In the genomic region with DNA sequence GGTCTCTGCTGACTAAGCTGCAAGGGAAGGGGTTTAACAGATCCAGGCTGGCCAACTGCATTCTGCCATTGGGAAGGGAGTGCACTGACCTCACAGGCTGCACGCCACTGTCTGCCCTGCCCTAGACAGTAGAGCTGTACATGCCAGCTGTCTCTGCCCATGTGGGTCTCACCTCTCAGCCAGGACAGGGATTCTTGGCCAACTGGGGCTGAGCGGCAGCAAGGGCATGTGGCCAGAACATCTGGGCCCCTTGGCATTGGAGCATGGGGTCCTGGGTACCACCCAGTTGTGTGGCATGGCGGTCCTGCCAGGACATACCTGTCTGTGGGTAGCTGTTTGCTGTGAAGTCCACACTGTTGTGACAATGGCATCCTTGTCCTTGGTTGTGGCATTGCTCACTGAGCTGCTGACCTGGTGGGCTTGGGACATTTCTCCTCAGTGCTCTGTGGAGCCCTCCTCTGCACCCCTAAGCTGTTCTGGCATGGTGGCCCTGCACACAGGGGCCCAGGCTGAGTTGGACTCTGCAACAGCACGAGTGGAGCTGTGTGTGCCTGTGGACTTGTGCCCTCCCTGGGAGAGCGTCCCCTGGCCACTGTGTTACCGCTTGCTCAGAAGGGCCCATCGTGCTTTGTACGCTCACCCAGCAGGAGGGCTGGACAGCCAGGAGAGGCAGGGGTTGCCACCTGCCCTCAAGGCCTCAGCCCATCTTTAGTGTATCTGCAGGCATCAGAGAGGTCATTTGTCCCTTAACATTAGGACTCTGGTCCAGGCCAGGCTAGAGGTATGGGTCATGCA, we compare ENCODE assay signal across 10 cellular contexts. TPM values are rescaled to one million over a fixed set of nuclear protein-coding genes. Genes with fewer than 3 reads are reported as not detected.
DNase-seq lines count a peak whose midpoint lies in the region; ATAC-seq, FAIRE-seq and TF ChIP-seq lines count a peak whose summit lies in the region.
"Had no signal": no experiment of that assay in that cellular context is flagged by ENCODE, and none has a peak within 500 bp of the region (broad histone marks: within the 10 kb centered on the region; RNA-seq: fewer than 3 reads in every experiment).

No MANE protein-coding gene starts in this region.

- H3K36me3 Mint-ChIP-seq in central memory CD8-positive, alpha-beta T cell (ENCODE audit: insufficient read depth), result peaks cover 51% of the 10 kb centered on the region
- peaks cover 16 to 63% (median 42%) of the 10 kb centered on the region in 5 donors for H3K36me3 Mint-ChIP-seq in naive thymus-derived CD4-positive, alpha-beta T cell

- no TSS peak for BruUV-seq in A673 (replicated peaks; lab: Mats Ljungman, UMichigan)

- no peaks in the 10 kb centered on the region for H3K27me3 Mint-ChIP-seq in central memory CD8-positive, alpha-beta T cell
- no peaks in the 10 kb centered on the region for H3K27me3 Mint-ChIP-seq in naive thymus-derived CD4-positive, alpha-beta T cell

- DNase-seq in heart left ventricle, result peak in 1 of 5 donors; percentile 33
- DNase-seq in left cardiac atrium, result no peak
- DNase-seq in central memory CD8-positive, alpha-beta T cell (ENCODE audit: low spot score in 2 of 2), result no peak
- no peak for DNase-seq in naive thymus-derived CD4-positive, alpha-beta T cell
- no peak for DNase-seq in urothelium cell line (ENCODE audit: low spot score)
- DNase-seq in A673 (ENCODE audit: low spot score), result no peak
- DNase-seq in DMS79 (lab: John Stamatoyannopoulos, UW), result no peak
- DNase-seq: activated CD4-positive, alpha-beta T cell treated with anti-CD3 and anti-CD28 coated beads for 48 hours; mammary epithelial cell had no signal

- H3K4me3 ChIP-seq in heart left ventricle, result no peak overlapping the region
- no peak overlapping the region for H3K4me3 ChIP-seq in naive thymus-derived CD4-positive, alpha-beta T cell (ENCODE audit: low read length)
- H3K4me3 ChIP-seq in A673 (ENCODE audit: low read depth, low read length, poor library complexity, severe bottlenecking), result no peak overlapping the region

- peak; percentile 77 for FAIRE-seq in urothelium cell line (lab: Jason Lieb, UNC)

- H3K27ac Mint-ChIP-seq in central memory CD8-positive, alpha-beta T cell (ENCODE audit: low read depth), result no peak overlapping the region
- peak overlapping the region; percentile 28 to 99 (median 66) for H3K27ac Mint-ChIP-seq in naive thymus-derived CD4-positive, alpha-beta T cell

- POLR2A ChIA-PET in naive thymus-derived CD4-positive, alpha-beta T cell (lab: Charles Lee), result interaction anchor here (0.6 to 26.4 kb wide), 9 partner anchors 5 to 283 kb away, joined by 3 to 738 read pairs (median 9); a partner anchor contains a TSS
- POLR2A ChIA-PET in A673 (lab: Charles Lee; ENCODE audit: low non-redundant PET), result no interaction called here

- peaks cover 72% of the 10 kb centered on the region for H3K4me1 Mint-ChIP-seq in central memory CD8-positive, alpha-beta T cell
- H3K4me1 Mint-ChIP-seq in naive thymus-derived CD4-positive, alpha-beta T cell, result peaks cover 62 to 99% (median 94%) of the 10 kb centered on the region in 7 donors

- H3K27ac ChIP-seq in heart left ventricle, result peak overlapping the region; percentile 3 to 95 (median 87)
- H3K27ac ChIP-seq in naive thymus-derived CD4-positive, alpha-beta T cell (ENCODE audit: low read depth, low read length), result no peak overlapping the region
- H3K27ac ChIP-seq in A673 (ENCODE audit: low read depth, low read length, poor library complexity, severe bottlenecking), result no peak overlapping the region

- H3K4me3 Mint-ChIP-seq in central memory CD8-positive, alpha-beta T cell, result peak overlapping the region; percentile 66
- peak overlapping the region in 7 of 10 donors; percentile 6 to 87 (median 31) for H3K4me3 Mint-ChIP-seq in naive thymus-derived CD4-positive, alpha-beta T cell

- no peak for TF ChIP-seq CTCF in heart left ventricle (IDR thresholded peaks at IDR 0.05)
- TF ChIP-seq CTCF in A673 (conservative IDR thresholded peaks at IDR 0.05; ENCODE audit: low read depth, low read length), result no peak

- H3K27me3 ChIP-seq in heart left ventricle (no peaks in the 10 kb centered on the region), A673 (replicated peaks; ENCODE audit: insufficient read depth, low read depth, low read length, poor library complexity) (no peaks in the 10 kb centered on the region)
- no peaks in the 10 kb centered on the region for H3K27me3 ChIP-seq in naive thymus-derived CD4-positive, alpha-beta T cell (ENCODE audit: control insufficient read depth in 2 of 2, insufficient read depth in 2 of 2, low read length in 2 of 2)

- ATAC-seq in heart left ventricle, result no peak
- no peak for ATAC-seq in left cardiac atrium
- ATAC-seq in central memory CD8-positive, alpha-beta T cell (replicated peaks; ENCODE audit: extremely low read depth, poor library complexity, severe bottlenecking), result no peak
- no peak for ATAC-seq in naive thymus-derived CD4-positive, alpha-beta T cell
- ATAC-seq in GM21515 (IDR thresholded peaks at IDR 0.05; ENCODE audit: unreplicated experiment), result no peak

- CTCF ChIA-PET in naive thymus-derived CD4-positive, alpha-beta T cell (lab: Charles Lee), result interaction anchor here (16.7 kb wide), 1 partner anchor 14 kb away, joined by 229 read pairs; no protein-coding TSS in a partner anchor
- CTCF ChIA-PET in A673 (lab: Charles Lee), result no interaction called here

- intact Hi-C loops in heart left ventricle (cut with DNase I) (loop anchor here in 5 of 10 donors (2.0 to 5.0 kb wide), 3 partner anchors 23 to 47 kb away; a partner anchor contains a TSS), left cardiac atrium (cut with DNase I) (loop anchor here in 1 of 2 donors (10.0 kb wide), 1 partner anchor 49 kb away; a partner anchor contains a TSS), A673 (cut with micrococcal nuclease; ENCODE audit: unreplicated experiment) (no loop called here)
- intact Hi-C loops in naive thymus-derived CD4-positive, alpha-beta T cell (cut with micrococcal nuclease), result no loop called here

- peaks cover 0 to 4% (median 0%) of the 10 kb centered on the region in 12 donors for H3K9me3 ChIP-seq in heart left ventricle
- H3K9me3 ChIP-seq in naive thymus-derived CD4-positive, alpha-beta T cell (ENCODE audit: control insufficient read depth in 2 of 3, low read length in 3 of 3), result peaks cover 0 to 9% (median 0%) of the 10 kb centered on the region in 3 experiments
- H3K9me3 ChIP-seq in A673 (ENCODE audit: low read depth, low read length, poor library complexity, severe bottlenecking), result peaks cover 7% of the 10 kb centered on the region

- H3K4me1 ChIP-seq in heart left ventricle (peaks cover 28 to 93% (median 76%) of the 10 kb centered on the region in 12 donors), A673 (ENCODE audit: insufficient read depth, low read length, poor library complexity, severe bottlenecking) (peaks cover 25% of the 10 kb centered on the region)
- H3K4me1 ChIP-seq in naive thymus-derived CD4-positive, alpha-beta T cell (ENCODE audit: control insufficient read depth in 2 of 2, insufficient read depth in 2 of 2, low read length in 2 of 2), result peaks cover 91 to 95% of the 10 kb centered on the region in 2 donors

- H3K9me3 Mint-ChIP-seq in central memory CD8-positive, alpha-beta T cell, result peaks cover 7% of the 10 kb centered on the region
- H3K9me3 Mint-ChIP-seq in naive thymus-derived CD4-positive, alpha-beta T cell, result peaks cover 0 to 16% (median 7%) of the 10 kb centered on the region in 11 donors

- no peak for TF ChIP-seq POLR2A in heart left ventricle (IDR thresholded peaks at IDR 0.05)

- H3K36me3 ChIP-seq in heart left ventricle (peaks cover 0 to 81% (median 29%) of the 10 kb centered on the region in 9 donors), A673 (ENCODE audit: insufficient read depth, low read length, poor library complexity, severe bottlenecking) (peaks cover 67% of the 10 kb centered on the region)
- H3K36me3 ChIP-seq in naive thymus-derived CD4-positive, alpha-beta T cell (ENCODE audit: control insufficient read depth in 2 of 3, insufficient read depth in 3 of 3, low read length in 3 of 3), result peaks cover 0 to 47% (median 10%) of the 10 kb centered on the region in 3 experiments

- WGBS in heart left ventricle, 4 donors, result 61 to 86% (median 83%) methylated on average over 3 to 8 of the region's 8 CpGs

RNA-seq across cellular contexts. Expression of a gene that starts 46.7 kb away (rescaled TPM):
- total RNA-seq in heart left ventricle (10 to 100 TPM; 27.9 to 78.3 (median 43.0) TPM), left cardiac atrium (10 to 100 TPM; 42.7 to 47.9 TPM), A673 (2021) (96.2 and 101 TPM in 2 replicates)
- 10 to 100 TPM; 29.1 to 42.6 TPM for polyA plus RNA-seq in heart left ventricle
- total RNA-seq in naive thymus-derived CD4-positive, alpha-beta T cell, result 100 to 1,000 TPM; 169 to 235 (median 201) TPM
- polyA plus RNA-seq in naive thymus-derived CD4-positive, alpha-beta T cell, result 10 to 100 TPM; 24.3 to 76.6 TPM

RNA-seq across cellular contexts. Expression of a gene that starts 58.5 kb away (rescaled TPM):
- total RNA-seq in heart left ventricle, result 10 to 100 TPM; 10.2 to 23.6 (median 17.1) TPM
- polyA plus RNA-seq in heart left ventricle, result 10 to 100 TPM; 11.3 to 14.3 TPM
- 10 to 100 TPM; 18.7 to 19.6 TPM for total RNA-seq in left cardiac atrium
- total RNA-seq in naive thymus-derived CD4-positive, alpha-beta T cell, result 10 to 100 TPM; 31.1 to 71.3 (median 42.0) TPM
- polyA plus RNA-seq in naive thymus-derived CD4-positive, alpha-beta T cell, result 10 to 100 TPM; 20.6 to 26.2 TPM
- total RNA-seq in A673 (2021), result 36.2 and 46.3 TPM in 2 replicates

Comparison
In these comparisons a context has a peak if more than half of its experiments do, and no peak if none do; other contexts are left out.
1. H3K27ac ChIP-seq: peak in heart left ventricle (12 of 12); none in naive thymus-derived CD4-positive, alpha-beta T cell (single experiment) and A673 (single experiment).